3 cellular contexts compared by ENCODE assay signal in the genomic region with DNA sequence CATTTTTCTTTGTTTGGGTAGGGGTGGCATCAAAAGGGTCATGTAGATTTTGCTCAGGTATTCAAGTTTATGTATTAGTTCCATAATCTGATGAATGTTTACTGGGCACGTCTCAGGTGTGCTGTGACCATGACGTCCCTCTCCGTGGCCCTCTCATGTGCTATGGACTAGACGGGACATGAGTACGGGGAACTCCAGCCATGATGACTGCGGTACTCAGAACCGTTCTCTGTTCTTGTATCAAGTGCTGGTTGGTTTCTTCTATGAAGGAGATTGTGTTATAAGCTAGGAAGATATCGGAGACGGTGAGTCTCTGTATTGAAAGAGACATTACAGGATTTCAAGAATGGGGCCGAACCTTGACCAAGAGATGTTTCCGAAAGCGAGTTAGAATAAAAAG.
"Had no signal": no experiment of that assay in that cellular context is flagged by ENCODE, and none has a peak within 500 bp of the region (broad histone marks: within the 10 kb centered on the region; RNA-seq: fewer than 3 reads in every experiment).

No MANE protein-coding gene starts in this region.

- DNase-seq: GDM1, GF-D8 had no signal

- H3K4me3 ChIP-seq: GM12878 had no signal
